Comparison of ENCODE assay signal across 13 cellular contexts in the genomic region with DNA sequence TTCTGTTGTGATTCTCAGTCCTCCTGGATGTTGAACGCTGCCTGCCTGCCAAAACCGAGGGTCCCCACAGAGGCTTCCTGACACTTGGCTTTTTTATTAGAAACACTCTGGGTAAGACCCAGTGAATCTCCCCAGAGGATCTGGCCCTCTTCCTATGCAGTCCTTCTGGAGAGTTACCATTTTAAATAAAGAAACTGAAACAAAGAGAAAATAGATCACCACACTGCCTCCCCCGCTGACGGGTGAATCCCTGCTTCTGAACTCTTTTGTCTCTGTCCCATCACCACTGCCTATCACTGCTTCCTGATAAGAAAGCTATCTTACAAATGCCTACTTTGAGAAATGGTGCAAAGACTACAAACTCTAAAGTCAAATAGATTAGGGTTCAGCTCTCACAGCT.
DNase-seq lines count a peak whose midpoint lies in the region; ATAC-seq, FAIRE-seq and TF ChIP-seq lines count a peak whose summit lies in the region.
"Had no signal": no experiment of that assay in that cellular context is flagged by ENCODE, and none has a peak within 500 bp of the region (broad histone marks: within the 10 kb centered on the region; RNA-seq: fewer than 3 reads in every experiment).

No MANE protein-coding gene starts in this region.

- FAIRE-seq in H54 (lab: Jason Lieb, UNC) = peak; percentile 20

- peaks cover 21% of the 10 kb centered on the region for H3K9me3 Mint-ChIP-seq in nephron progenitor cell
- H3K9me3 Mint-ChIP-seq: neural crest cell had no signal

- DNase-seq in H54 (ENCODE audit: insufficient read length, low spot score) (no peak), nephron progenitor cell (no peak), NCI-H1092 treated with DMSO at 0.1 percent for 48 hours (lab: John Stamatoyannopoulos, UW) (no peak), SIG-M5 (lab: John Stamatoyannopoulos, UW) (no peak), NCI-H1417 treated with DMSO at 0.1 percent for 48 hours (lab: John Stamatoyannopoulos, UW) (no peak)
- DNase-seq: activated B cell treated with CpG ODN at 0.5 μM for 24 hours; activated naive CD4-positive, alpha-beta T cell; stimulated activated CD4-positive, alpha-beta T cell treated with anti-CD3 and anti-CD28 coated beads, Interleukin-4, amount 100 ng/mL, for 4 hours; trophoblast cell had no signal

- no peak for TF ChIP-seq CTCF in nephron progenitor cell (IDR thresholded peaks at IDR 0.05)

- H3K36me3 Mint-ChIP-seq in nephron progenitor cell (ENCODE audit: low read depth) = no peaks in the 10 kb centered on the region

- no peak for TF ChIP-seq POLR2A in H54 (IDR thresholded peaks at IDR 0.05; ENCODE audit: low read depth, low read length)

- ATAC-seq in GM18867 (IDR thresholded peaks at IDR 0.05; ENCODE audit: unreplicated experiment) (peak; percentile 76), HG03520 (IDR thresholded peaks at IDR 0.05; ENCODE audit: unreplicated experiment) (peak; percentile 51), GM19328 (IDR thresholded peaks at IDR 0.05; ENCODE audit: unreplicated experiment) (no peak)

- H3K4me1 Mint-ChIP-seq in nephron progenitor cell = peaks cover 34% of the 10 kb centered on the region
- H3K4me1 Mint-ChIP-seq: activated B cell treated with CpG ODN at 0.5 μM for 24 hours had no signal

- peaks cover 4% of the 10 kb centered on the region for H3K27me3 Mint-ChIP-seq in nephron progenitor cell (ENCODE audit: low read depth, poor library complexity)

- peak overlapping the region; percentile 65 for H3K27ac Mint-ChIP-seq in nephron progenitor cell
- H3K27ac Mint-ChIP-seq: activated B cell treated with CpG ODN at 0.5 μM for 24 hours had no signal

- no peak overlapping the region for H3K4me3 Mint-ChIP-seq in nephron progenitor cell
- H3K4me3 Mint-ChIP-seq: activated B cell treated with CpG ODN at 0.5 μM for 24 hours, neural crest cell had no signal
